In genomic region chr11:123920943-123921342, GRCh38 we compare ENCODE assay signal across 12 cellular contexts. TPM values are rescaled to one million over a fixed set of nuclear protein-coding genes. Genes with fewer than 3 reads are reported as not detected.
"Had no signal": no experiment of that assay in that cellular context is flagged by ENCODE, and none has a peak within 500 bp of the region (broad histone marks: within the 10 kb centered on the region; RNA-seq: fewer than 3 reads in every experiment).

No MANE protein-coding gene starts in this region.

- H3K4me2 ChIP-seq: GM23338 had no signal

- FAIRE-seq: H1, H54 had no signal

- ATAC-seq: GM23338, HCT116 had no signal

- H3K27ac ChIP-seq: GM23248 had no signal

- H3K9ac ChIP-seq: GM23248 had no signal

- H3K4me1 ChIP-seq: HAP-1 had no signal

- H3K9me3 ChIP-seq: HAP-1 had no signal

- DNase-seq: GM23248, GOT3, H7, H9, HCEC 1CT, HFFc6 had no signal

- H3K4me3 ChIP-seq: GM23248, GM23338, HAP-1 had no signal

- H3K36me3 ChIP-seq: HAP-1 had no signal

- H2AFZ ChIP-seq: GM23248, GM23338 had no signal

RNA-seq across cellular contexts. Expression of gene OR4D5, which starts 18.5 kb away (rescaled TPM):
- total RNA-seq: GM23248, GM23338, H1, H4, H7, H9, HFFc6 had no signal
- polyA plus RNA-seq: GM23248, GM23338, H1 had no signal

RNA-seq across cellular contexts. Expression of gene OR8D4, which starts 19.0 kb away (rescaled TPM):
- total RNA-seq: GM23248, H1, H4, H7, H9, HFFc6 had no signal
- polyA plus RNA-seq: GM23248, GM23338, H1 had no signal

RNA-seq across cellular contexts. Expression of gene OR6T1, which starts 22.7 kb away (rescaled TPM):
- total RNA-seq: GM23248, GM23338, H1, H4, H7, H9, HFFc6 had no signal
- polyA plus RNA-seq: GM23248, GM23338, H1 had no signal

RNA-seq across cellular contexts. Expression of gene TMEM225, which starts 35.5 kb away (rescaled TPM):
- total RNA-seq: GM23248, GM23338, H1, H4, H7, H9, HFFc6 had no signal
- polyA plus RNA-seq: GM23248, GM23338, H1 had no signal

RNA-seq across cellular contexts. Expression of gene OR10S1, which starts 56.6 kb away (rescaled TPM):
- total RNA-seq: GM23248, GM23338, H1, H4, H7, H9, HFFc6 had no signal
- polyA plus RNA-seq: GM23248, GM23338, H1 had no signal
